In the genomic region with DNA sequence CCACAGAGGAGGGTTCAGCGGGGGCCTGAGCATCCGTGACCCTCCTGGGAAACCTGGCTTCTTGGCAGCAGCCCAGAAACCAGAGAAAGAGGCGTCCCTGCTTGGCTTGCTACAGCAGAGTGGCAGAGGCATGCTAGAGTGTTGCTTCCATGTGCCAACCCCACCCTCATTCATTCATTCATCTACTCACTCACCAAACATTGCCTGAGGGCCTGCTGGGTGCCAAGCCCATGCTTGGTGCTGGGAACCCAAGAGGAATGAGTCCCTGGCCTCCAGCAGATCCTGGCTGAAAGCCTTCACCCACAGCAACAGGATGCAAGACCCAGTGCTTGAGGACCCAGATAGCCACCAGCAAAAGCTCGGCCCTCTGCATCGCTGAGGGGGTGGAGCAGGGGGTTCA, we compare ENCODE assay signal across 27 cellular contexts.
"Had no signal": no experiment of that assay in that cellular context is flagged by ENCODE, and none has a peak within 500 bp of the region (broad histone marks: within the 10 kb centered on the region; RNA-seq: fewer than 3 reads in every experiment).

No MANE protein-coding gene starts in this region.

- H3K4me1 ChIP-seq: ascending aorta, SJSA1 had no signal

- H3K27me3 ChIP-seq: ascending aorta, MG63, SJSA1 had no signal

- H3K9me3 ChIP-seq: ascending aorta, MG63, SJSA1, SK-N-SH had no signal

- DNase-seq: activated CD4-positive, alpha-beta T cell treated with anti-CD3 and anti-CD28 coated beads for 36 hours; activated CD4-positive, alpha-beta T cell treated with anti-CD3 and anti-CD28 coated beads, Interleukin-2, amount 10 ng/mL, durations not matched to agents 7 days and 5 days; activated CD4-positive, alpha-beta T cell treated with anti-CD3 and anti-CD28 coated beads, Interleukin-2, amount 50 U/mL, for 48 hours; activated CD8-positive, alpha-beta T cell treated with anti-CD3 and anti-CD28 coated beads, Interleukin-2, amount 10 ng/mL, durations not matched to agents 7 days and 5 days; activated gamma-delta T cell; activated naive CD4-positive, alpha-beta T cell treated with Interleukin-2 at 50 U/mL for 16 hours; activated naive CD8-positive, alpha-beta T cell treated with anti-CD3 and anti-CD28 coated beads, Interleukin-2, amount 10 ng/mL, durations not matched to agents 7 days and 5 days; activated T-cell treated with anti-CD3 and anti-CD28 coated beads, Interleukin-2, amount 50 U/mL, for 24 hours; amygdala; caudate nucleus; Karpas-422; MG63; NCI-H1048; NCI-H1105 treated with DMSO at 0.1 percent for 48 hours; NCI-H1436; NCI-H1694; NCI-H1930; NCI-H2081 treated with DMSO at 0.1 percent for 48 hours; NCI-H345; NCI-H524 treated with DMSO at 0.1 percent for 48 hours; SHP77 treated with DMSO at 0.1 percent for 48 hours; SK-N-SH had no signal

- H3K27ac ChIP-seq: ascending aorta, SJSA1 had no signal

- H3K36me3 ChIP-seq: ascending aorta, MG63, SJSA1 had no signal

- H3K4me3 ChIP-seq: ascending aorta, K562, MG63, SJSA1 had no signal

- ATAC-seq: activated CD4-positive, alpha-beta T cell treated with anti-CD3 and anti-CD28 coated beads for 36 hours; activated CD4-positive, CD25-positive, alpha-beta regulatory T cell treated with anti-CD3 and anti-CD28 coated beads, Interleukin-2, amount 50 U/mL, for 24 hours; activated CD8-positive, alpha-beta T cell treated with anti-CD3 and anti-CD28 coated beads, Interleukin-2, amount 10 ng/mL, durations not matched to agents 7 days and 5 days; K562; WTC11 had no signal

- H3K9ac ChIP-seq: SK-N-SH had no signal

- H3K4me2 ChIP-seq: SK-N-SH had no signal
